1 cellular context compared by ENCODE assay signal in the genomic region with DNA sequence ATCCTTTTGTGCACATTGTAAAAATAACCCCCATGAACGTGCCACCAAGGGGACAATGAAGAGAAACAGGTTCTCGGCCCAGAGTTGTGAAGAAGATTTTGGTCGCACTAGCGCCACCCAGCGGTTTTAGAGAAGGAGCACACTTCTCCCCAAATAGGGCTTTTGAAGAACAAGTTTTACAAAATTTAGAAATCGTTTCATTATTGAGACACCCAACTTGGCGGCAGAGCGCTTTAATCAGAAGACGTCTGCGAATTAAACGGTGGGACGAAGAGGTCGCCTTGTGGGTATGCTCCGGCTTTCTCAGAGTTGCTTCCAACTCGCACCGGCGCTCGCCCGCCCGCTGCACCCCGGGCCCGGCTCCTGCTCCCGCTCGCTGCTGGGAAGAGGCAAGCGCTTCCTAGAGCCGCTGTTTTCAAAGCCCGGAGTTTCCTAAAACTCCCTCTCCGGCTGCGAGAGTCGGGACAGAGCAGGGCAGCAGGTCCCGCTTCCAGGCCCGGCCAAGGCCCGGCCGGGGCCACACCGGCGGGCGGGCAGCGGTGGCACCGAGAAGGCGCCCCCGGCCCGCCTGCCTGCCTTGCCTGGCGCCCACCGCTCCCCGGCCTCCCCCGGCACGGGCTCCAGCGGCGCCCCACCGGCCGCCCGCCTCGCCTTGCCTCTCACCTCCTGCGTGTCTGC.
TF ChIP-seq lines count a peak whose summit lies in the region.

No MANE protein-coding gene starts in this region.

TF ChIP-seq in K562, 482 proteins besides CTCF, POLR2A, EP300 and RAD21 (continued from another document):
- TF ChIP-seq, protein P1, sequence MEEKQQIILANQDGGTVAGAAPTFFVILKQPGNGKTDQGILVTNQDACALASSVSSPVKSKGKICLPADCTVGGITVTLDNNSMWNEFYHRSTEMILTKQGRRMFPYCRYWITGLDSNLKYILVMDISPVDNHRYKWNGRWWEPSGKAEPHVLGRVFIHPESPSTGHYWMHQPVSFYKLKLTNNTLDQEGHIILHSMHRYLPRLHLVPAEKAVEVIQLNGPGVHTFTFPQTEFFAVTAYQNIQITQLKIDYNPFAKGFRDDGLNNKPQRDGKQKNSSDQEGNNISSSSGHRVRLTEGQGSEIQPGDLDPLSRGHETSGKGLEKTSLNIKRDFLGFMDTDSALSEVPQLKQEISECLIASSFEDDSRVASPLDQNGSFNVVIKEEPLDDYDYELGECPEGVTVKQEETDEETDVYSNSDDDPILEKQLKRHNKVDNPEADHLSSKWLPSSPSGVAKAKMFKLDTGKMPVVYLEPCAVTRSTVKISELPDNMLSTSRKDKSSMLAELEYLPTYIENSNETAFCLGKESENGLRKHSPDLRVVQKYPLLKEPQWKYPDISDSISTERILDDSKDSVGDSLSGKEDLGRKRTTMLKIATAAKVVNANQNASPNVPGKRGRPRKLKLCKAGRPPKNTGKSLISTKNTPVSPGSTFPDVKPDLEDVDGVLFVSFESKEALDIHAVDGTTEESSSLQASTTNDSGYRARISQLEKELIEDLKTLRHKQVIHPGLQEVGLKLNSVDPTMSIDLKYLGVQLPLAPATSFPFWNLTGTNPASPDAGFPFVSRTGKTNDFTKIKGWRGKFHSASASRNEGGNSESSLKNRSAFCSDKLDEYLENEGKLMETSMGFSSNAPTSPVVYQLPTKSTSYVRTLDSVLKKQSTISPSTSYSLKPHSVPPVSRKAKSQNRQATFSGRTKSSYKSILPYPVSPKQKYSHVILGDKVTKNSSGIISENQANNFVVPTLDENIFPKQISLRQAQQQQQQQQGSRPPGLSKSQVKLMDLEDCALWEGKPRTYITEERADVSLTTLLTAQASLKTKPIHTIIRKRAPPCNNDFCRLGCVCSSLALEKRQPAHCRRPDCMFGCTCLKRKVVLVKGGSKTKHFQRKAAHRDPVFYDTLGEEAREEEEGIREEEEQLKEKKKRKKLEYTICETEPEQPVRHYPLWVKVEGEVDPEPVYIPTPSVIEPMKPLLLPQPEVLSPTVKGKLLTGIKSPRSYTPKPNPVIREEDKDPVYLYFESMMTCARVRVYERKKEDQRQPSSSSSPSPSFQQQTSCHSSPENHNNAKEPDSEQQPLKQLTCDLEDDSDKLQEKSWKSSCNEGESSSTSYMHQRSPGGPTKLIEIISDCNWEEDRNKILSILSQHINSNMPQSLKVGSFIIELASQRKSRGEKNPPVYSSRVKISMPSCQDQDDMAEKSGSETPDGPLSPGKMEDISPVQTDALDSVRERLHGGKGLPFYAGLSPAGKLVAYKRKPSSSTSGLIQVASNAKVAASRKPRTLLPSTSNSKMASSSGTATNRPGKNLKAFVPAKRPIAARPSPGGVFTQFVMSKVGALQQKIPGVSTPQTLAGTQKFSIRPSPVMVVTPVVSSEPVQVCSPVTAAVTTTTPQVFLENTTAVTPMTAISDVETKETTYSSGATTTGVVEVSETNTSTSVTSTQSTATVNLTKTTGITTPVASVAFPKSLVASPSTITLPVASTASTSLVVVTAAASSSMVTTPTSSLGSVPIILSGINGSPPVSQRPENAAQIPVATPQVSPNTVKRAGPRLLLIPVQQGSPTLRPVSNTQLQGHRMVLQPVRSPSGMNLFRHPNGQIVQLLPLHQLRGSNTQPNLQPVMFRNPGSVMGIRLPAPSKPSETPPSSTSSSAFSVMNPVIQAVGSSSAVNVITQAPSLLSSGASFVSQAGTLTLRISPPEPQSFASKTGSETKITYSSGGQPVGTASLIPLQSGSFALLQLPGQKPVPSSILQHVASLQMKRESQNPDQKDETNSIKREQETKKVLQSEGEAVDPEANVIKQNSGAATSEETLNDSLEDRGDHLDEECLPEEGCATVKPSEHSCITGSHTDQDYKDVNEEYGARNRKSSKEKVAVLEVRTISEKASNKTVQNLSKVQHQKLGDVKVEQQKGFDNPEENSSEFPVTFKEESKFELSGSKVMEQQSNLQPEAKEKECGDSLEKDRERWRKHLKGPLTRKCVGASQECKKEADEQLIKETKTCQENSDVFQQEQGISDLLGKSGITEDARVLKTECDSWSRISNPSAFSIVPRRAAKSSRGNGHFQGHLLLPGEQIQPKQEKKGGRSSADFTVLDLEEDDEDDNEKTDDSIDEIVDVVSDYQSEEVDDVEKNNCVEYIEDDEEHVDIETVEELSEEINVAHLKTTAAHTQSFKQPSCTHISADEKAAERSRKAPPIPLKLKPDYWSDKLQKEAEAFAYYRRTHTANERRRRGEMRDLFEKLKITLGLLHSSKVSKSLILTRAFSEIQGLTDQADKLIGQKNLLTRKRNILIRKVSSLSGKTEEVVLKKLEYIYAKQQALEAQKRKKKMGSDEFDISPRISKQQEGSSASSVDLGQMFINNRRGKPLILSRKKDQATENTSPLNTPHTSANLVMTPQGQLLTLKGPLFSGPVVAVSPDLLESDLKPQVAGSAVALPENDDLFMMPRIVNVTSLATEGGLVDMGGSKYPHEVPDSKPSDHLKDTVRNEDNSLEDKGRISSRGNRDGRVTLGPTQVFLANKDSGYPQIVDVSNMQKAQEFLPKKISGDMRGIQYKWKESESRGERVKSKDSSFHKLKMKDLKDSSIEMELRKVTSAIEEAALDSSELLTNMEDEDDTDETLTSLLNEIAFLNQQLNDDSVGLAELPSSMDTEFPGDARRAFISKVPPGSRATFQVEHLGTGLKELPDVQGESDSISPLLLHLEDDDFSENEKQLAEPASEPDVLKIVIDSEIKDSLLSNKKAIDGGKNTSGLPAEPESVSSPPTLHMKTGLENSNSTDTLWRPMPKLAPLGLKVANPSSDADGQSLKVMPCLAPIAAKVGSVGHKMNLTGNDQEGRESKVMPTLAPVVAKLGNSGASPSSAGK (IDR thresholded peaks at IDR 0.05), result no peak
- no peak for TF ChIP-seq CEBPB (tag; IDR thresholded peaks at IDR 0.05)
- TF ChIP-seq, protein P2, sequence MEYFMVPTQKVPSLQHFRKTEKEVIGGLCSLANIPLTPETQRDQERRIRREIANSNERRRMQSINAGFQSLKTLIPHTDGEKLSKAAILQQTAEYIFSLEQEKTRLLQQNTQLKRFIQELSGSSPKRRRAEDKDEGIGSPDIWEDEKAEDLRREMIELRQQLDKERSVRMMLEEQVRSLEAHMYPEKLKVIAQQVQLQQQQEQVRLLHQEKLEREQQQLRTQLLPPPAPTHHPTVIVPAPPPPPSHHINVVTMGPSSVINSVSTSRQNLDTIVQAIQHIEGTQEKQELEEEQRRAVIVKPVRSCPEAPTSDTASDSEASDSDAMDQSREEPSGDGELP (CRISPR knock-in tag; IDR thresholded peaks at IDR 0.05; ENCODE audit: borderline replicate concordance), result peak; percentile 10; the same call in 1 of the 2 replicates
- 0 out of 2 replicates have a peak, but pooled peaks have one; percentile 11 for TF ChIP-seq ATF7 (IDR thresholded peaks at IDR 0.05)
- TF ChIP-seq SUPT5H (IDR thresholded peaks at IDR 0.05), result no peak
- TF ChIP-seq HMG20A (CRISPR knock-in tag; conservative IDR thresholded peaks at IDR 0.05), result no peak
- peak; percentile 38; the same call in 1 of the 2 replicates for TF ChIP-seq ZFX (CRISPR knock-in tag; IDR thresholded peaks at IDR 0.05)
